In genomic region chr19:55210120-55210493, GRCh38 we compare ENCODE assay signal across 1 cellular context.
TF ChIP-seq lines count a peak whose summit lies in the region.

No MANE protein-coding gene starts in this region.

TF ChIP-seq in HepG2, 621 proteins besides CTCF, POLR2A, EP300 and RAD21 (continued from another document and continues in another):
- TF ChIP-seq, protein P1, sequence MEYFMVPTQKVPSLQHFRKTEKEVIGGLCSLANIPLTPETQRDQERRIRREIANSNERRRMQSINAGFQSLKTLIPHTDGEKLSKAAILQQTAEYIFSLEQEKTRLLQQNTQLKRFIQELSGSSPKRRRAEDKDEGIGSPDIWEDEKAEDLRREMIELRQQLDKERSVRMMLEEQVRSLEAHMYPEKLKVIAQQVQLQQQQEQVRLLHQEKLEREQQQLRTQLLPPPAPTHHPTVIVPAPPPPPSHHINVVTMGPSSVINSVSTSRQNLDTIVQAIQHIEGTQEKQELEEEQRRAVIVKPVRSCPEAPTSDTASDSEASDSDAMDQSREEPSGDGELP (IDR thresholded peaks at IDR 0.05; ENCODE audit: borderline replicate concordance, low read depth), result peak; percentile 65; the same call in 1 of the 2 replicates
- TF ChIP-seq ESRRA (CRISPR knock-in tag; IDR thresholded peaks at IDR 0.05; ENCODE audit: low read depth), result no peak
- no peak for TF ChIP-seq ZNF274 (CRISPR knock-in tag; IDR thresholded peaks at IDR 0.05)
- peak; percentile 98 for TF ChIP-seq MEF2D (CRISPR knock-in tag; IDR thresholded peaks at IDR 0.05)
- TF ChIP-seq, protein P2, sequence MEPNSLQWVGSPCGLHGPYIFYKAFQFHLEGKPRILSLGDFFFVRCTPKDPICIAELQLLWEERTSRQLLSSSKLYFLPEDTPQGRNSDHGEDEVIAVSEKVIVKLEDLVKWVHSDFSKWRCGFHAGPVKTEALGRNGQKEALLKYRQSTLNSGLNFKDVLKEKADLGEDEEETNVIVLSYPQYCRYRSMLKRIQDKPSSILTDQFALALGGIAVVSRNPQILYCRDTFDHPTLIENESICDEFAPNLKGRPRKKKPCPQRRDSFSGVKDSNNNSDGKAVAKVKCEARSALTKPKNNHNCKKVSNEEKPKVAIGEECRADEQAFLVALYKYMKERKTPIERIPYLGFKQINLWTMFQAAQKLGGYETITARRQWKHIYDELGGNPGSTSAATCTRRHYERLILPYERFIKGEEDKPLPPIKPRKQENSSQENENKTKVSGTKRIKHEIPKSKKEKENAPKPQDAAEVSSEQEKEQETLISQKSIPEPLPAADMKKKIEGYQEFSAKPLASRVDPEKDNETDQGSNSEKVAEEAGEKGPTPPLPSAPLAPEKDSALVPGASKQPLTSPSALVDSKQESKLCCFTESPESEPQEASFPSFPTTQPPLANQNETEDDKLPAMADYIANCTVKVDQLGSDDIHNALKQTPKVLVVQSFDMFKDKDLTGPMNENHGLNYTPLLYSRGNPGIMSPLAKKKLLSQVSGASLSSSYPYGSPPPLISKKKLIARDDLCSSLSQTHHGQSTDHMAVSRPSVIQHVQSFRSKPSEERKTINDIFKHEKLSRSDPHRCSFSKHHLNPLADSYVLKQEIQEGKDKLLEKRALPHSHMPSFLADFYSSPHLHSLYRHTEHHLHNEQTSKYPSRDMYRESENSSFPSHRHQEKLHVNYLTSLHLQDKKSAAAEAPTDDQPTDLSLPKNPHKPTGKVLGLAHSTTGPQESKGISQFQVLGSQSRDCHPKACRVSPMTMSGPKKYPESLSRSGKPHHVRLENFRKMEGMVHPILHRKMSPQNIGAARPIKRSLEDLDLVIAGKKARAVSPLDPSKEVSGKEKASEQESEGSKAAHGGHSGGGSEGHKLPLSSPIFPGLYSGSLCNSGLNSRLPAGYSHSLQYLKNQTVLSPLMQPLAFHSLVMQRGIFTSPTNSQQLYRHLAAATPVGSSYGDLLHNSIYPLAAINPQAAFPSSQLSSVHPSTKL (CRISPR knock-in tag; IDR thresholded peaks at IDR 0.05), result peak; percentile 59; the same call in 1 of the 2 replicates
- TF ChIP-seq ETV6 (CRISPR knock-in tag; conservative IDR thresholded peaks at IDR 0.05), result no peak
- TF ChIP-seq TSC22D2 (CRISPR knock-in tag; IDR thresholded peaks at IDR 0.05; ENCODE audit: borderline replicate concordance), result no peak
- no peak for TF ChIP-seq SRF (IDR thresholded peaks at IDR 0.05; ENCODE audit: low read depth, low read length)
- no peak for TF ChIP-seq MTA3 (CRISPR knock-in tag; IDR thresholded peaks at IDR 0.05)
- peak; percentile 88 for TF ChIP-seq SAP130 (CRISPR knock-in tag; IDR thresholded peaks at IDR 0.05; ENCODE audit: low read depth)
- TF ChIP-seq RELA (CRISPR knock-in tag; IDR thresholded peaks at IDR 0.05), result no peak
- no peak for TF ChIP-seq SAFB2 (CRISPR knock-in tag; IDR thresholded peaks at IDR 0.05; ENCODE audit: borderline replicate concordance, low read depth)
- TF ChIP-seq ZNF282 (IDR thresholded peaks at IDR 0.05; ENCODE audit: partially characterized antibody), result no peak
- TF ChIP-seq NFIC (IDR thresholded peaks at IDR 0.05; ENCODE audit: low read length), result peak; percentile 46; the same call in 1 of the 2 replicates
- TF ChIP-seq NFKB2 (CRISPR knock-in tag; IDR thresholded peaks at IDR 0.05; ENCODE audit: borderline replicate concordance), result no peak
- peak; percentile 93; the same call in 1 of the 2 replicates for TF ChIP-seq SOX5 (CRISPR knock-in tag; IDR thresholded peaks at IDR 0.05; ENCODE audit: borderline replicate concordance)
- TF ChIP-seq ELF3 (CRISPR knock-in tag; IDR thresholded peaks at IDR 0.05), result no peak
- no peak for TF ChIP-seq ATF3 (CRISPR knock-in tag; IDR thresholded peaks at IDR 0.05)
- TF ChIP-seq TCF7L2 (IDR thresholded peaks at IDR 0.05; ENCODE audit: low read depth, low read length), result no peak
- peak; percentile 36; the same call in 1 of the 2 replicates for TF ChIP-seq NCOA2 (CRISPR knock-in tag; IDR thresholded peaks at IDR 0.05)
- peak; percentile 5; the same call in 1 of the 2 replicates for TF ChIP-seq ZNF558 (CRISPR knock-in tag; IDR thresholded peaks at IDR 0.05; ENCODE audit: borderline replicate concordance)
- TF ChIP-seq MBNL3 (CRISPR knock-in tag; conservative IDR thresholded peaks at IDR 0.05), result no peak
- no peak for TF ChIP-seq SMC3 (IDR thresholded peaks at IDR 0.05; ENCODE audit: low read length)
- TF ChIP-seq, protein P3, sequence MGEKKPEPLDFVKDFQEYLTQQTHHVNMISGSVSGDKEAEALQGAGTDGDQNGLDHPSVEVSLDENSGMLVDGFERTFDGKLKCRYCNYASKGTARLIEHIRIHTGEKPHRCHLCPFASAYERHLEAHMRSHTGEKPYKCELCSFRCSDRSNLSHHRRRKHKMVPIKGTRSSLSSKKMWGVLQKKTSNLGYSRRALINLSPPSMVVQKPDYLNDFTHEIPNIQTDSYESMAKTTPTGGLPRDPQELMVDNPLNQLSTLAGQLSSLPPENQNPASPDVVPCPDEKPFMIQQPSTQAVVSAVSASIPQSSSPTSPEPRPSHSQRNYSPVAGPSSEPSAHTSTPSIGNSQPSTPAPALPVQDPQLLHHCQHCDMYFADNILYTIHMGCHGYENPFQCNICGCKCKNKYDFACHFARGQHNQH (CRISPR knock-in tag; IDR thresholded peaks at IDR 0.05), result no peak; the same call in 1 of the 2 replicates
- peak; percentile 64; the same call in 1 of the 2 replicates for TF ChIP-seq PAXIP1 (CRISPR knock-in tag; conservative IDR thresholded peaks at IDR 0.05)
- TF ChIP-seq KAT7 (CRISPR knock-in tag; IDR thresholded peaks at IDR 0.05; ENCODE audit: borderline replicate concordance), result no peak
- no peak for TF ChIP-seq ZNF564 (CRISPR knock-in tag; IDR thresholded peaks at IDR 0.05)
- TF ChIP-seq ZNF3 (CRISPR knock-in tag; IDR thresholded peaks at IDR 0.05), result no peak
- peak; percentile 70; the same call in 1 of the 2 replicates for TF ChIP-seq ARID3A (IDR thresholded peaks at IDR 0.05; ENCODE audit: low read depth, low read length)
- no peak for TF ChIP-seq ZNF777 (CRISPR knock-in tag; IDR thresholded peaks at IDR 0.05)
- peak; percentile 60 for TF ChIP-seq GATAD2A (CRISPR knock-in tag; IDR thresholded peaks at IDR 0.05)
- no peak for TF ChIP-seq HOXA9 (CRISPR knock-in tag; IDR thresholded peaks at IDR 0.05; ENCODE audit: borderline replicate concordance)
- TF ChIP-seq HOXA3 (CRISPR knock-in tag; IDR thresholded peaks at IDR 0.05), result no peak
- no peak for TF ChIP-seq MBD4 (IDR thresholded peaks at IDR 0.05; ENCODE audit: borderline replicate concordance, low read length)
- no peak for TF ChIP-seq TCF12 (IDR thresholded peaks at IDR 0.05)
- no peak for TF ChIP-seq TCF12 (CRISPR knock-in tag; IDR thresholded peaks at IDR 0.05)
- TF ChIP-seq, protein P4, sequence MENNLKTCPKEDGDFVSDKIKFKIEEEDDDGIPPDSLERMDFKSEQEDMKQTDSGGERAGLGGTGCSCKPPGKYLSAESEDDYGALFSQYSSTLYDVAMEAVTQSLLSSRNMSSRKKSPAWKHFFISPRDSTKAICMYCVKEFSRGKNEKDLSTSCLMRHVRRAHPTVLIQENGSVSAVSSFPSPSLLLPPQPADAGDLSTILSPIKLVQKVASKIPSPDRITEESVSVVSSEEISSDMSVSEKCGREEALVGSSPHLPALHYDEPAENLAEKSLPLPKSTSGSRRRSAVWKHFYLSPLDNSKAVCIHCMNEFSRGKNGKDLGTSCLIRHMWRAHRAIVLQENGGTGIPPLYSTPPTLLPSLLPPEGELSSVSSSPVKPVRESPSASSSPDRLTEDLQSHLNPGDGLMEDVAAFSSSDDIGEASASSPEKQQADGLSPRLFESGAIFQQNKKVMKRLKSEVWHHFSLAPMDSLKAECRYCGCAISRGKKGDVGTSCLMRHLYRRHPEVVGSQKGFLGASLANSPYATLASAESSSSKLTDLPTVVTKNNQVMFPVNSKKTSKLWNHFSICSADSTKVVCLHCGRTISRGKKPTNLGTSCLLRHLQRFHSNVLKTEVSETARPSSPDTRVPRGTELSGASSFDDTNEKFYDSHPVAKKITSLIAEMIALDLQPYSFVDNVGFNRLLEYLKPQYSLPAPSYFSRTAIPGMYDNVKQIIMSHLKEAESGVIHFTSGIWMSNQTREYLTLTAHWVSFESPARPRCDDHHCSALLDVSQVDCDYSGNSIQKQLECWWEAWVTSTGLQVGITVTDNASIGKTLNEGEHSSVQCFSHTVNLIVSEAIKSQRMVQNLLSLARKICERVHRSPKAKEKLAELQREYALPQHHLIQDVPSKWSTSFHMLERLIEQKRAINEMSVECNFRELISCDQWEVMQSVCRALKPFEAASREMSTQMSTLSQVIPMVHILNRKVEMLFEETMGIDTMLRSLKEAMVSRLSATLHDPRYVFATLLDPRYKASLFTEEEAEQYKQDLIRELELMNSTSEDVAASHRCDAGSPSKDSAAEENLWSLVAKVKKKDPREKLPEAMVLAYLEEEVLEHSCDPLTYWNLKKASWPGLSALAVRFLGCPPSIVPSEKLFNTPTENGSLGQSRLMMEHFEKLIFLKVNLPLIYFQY (CRISPR knock-in tag; IDR thresholded peaks at IDR 0.05; ENCODE audit: borderline replicate concordance), result peak; percentile 32; the same call in 1 of the 2 replicates
